Comparison of ENCODE assay signal across 8 cellular contexts in the genomic region with DNA sequence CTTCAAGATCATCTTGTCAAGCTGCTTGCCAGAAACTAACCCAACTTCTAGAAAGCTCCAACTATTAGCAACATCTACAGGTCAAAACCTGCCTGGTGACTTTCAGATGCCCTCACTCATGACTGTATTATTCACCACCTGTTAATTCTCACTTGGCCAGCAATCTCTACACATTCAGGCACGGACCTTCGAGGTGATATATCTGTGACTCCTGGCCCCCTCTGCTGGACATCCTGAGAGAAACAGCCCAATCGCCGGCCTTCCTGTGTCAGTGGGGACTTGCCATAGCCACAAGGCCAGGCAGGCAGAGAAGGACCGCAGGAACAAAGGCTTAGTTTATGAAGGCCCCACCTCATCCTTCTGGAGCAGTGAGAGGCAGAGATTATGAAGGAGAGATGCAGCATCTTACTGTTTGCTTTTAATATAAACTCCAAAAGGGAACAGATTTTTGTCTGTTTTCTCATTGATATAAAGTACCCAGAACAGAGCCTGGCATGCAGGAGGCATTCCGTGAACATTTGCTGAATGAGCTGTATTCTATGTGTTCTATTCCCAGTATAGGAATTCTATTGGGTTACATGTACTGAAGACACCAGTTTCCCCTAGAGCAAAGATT. TPM values are rescaled to one million over a fixed set of nuclear protein-coding genes. Genes with fewer than 3 reads are reported as not detected.
DNase-seq lines count a peak whose midpoint lies in the region; ATAC-seq and TF ChIP-seq lines count a peak whose summit lies in the region.

No MANE protein-coding gene starts in this region.

- H3K27ac ChIP-seq in esophagus squamous epithelium (peak overlapping the region; percentile 66 to 90 (median 81)), transverse colon (no peak overlapping the region)

- no peak for TF ChIP-seq EP300 in transverse colon (IDR thresholded peaks at IDR 0.05; ENCODE audit: low read depth)

- in situ Hi-C loops in transverse colon (cut with MboI; ENCODE audit: low pct_ligation_motif_present in 1 of 4, low pct_unique_long_range_greater_than_20kb in 1 of 4, low sequenced_read_pairs in 3 of 4) = loop anchor here in 1 of 4 donors (10.0 kb wide), 1 partner anchor 99 kb away; no protein-coding TSS in a partner anchor

- intact Hi-C loops in esophagus squamous epithelium (cut with DNase I) = no loop called here
- intact Hi-C loops in transverse colon (cut with DNase I; ENCODE audit: low total_unique reads) = no loop called here

- TF ChIP-seq POLR2A in esophagus squamous epithelium (IDR thresholded peaks at IDR 0.05) = no peak
- no peak for TF ChIP-seq POLR2A in transverse colon (IDR thresholded peaks at IDR 0.05)

- TF ChIP-seq CTCF in esophagus squamous epithelium (IDR thresholded peaks at IDR 0.05) (peak; percentile 24 to 83 (median 77)), transverse colon (IDR thresholded peaks at IDR 0.05) (peak; percentile 49 to 75 (median 59))

- H3K4me3 ChIP-seq in esophagus squamous epithelium = no peak overlapping the region
- no peak overlapping the region for H3K4me3 ChIP-seq in transverse colon

- ATAC-seq in HG03354 (IDR thresholded peaks at IDR 0.05; ENCODE audit: poor library complexity, severe bottlenecking, unreplicated experiment) (peak; percentile 79), HG03139 (IDR thresholded peaks at IDR 0.05; ENCODE audit: unreplicated experiment) (no peak)

- no peaks in the 10 kb centered on the region for H3K9me3 ChIP-seq in esophagus squamous epithelium
- H3K9me3 ChIP-seq in transverse colon = no peaks in the 10 kb centered on the region

- H3K36me3 ChIP-seq in esophagus squamous epithelium (peaks cover 0 to 81% (median 15%) of the 10 kb centered on the region in 3 donors), transverse colon (peaks cover 0 to 20% (median 0%) of the 10 kb centered on the region in 4 donors)

- 8 to 27% methylated on average over 5 to 6 of the region's 6 CpGs for WGBS in esophagus squamous epithelium, 2 donors
- 30 to 60% methylated on average over 2 to 6 of the region's 6 CpGs for WGBS in transverse colon (ENCODE audit: low coverage in 1 of 2), 2 donors

- H3K4me1 ChIP-seq in esophagus squamous epithelium (peaks cover 7 to 26% (median 7%) of the 10 kb centered on the region in 3 donors), transverse colon (no peaks in the 10 kb centered on the region)

- H3K27me3 ChIP-seq in esophagus squamous epithelium = no peaks in the 10 kb centered on the region
- H3K27me3 ChIP-seq in transverse colon = no peaks in the 10 kb centered on the region

- peak; percentile 50 for DNase-seq in GM04504 (ENCODE audit: low read depth)
- DNase-seq in NCI-H748 treated with DMSO at 0.1 percent for 48 hours (lab: John Stamatoyannopoulos, UW) = peak; percentile 20
- peak; percentile 54 for DNase-seq in activated CD8-positive, alpha-beta memory T cell treated with anti-CD3 and anti-CD28 coated beads, Interleukin-2, amount 50 U/mL, for 4 hours
- DNase-seq in esophagus squamous epithelium (lab: John Stamatoyannopoulos, UW) = no peak
- peak; percentile 75 for DNase-seq in mucosa of gallbladder (ENCODE audit: low spot score)
- DNase-seq in transverse colon = peak; percentile 75

RNA-seq across cellular contexts. Expression of gene OCA2, which starts 24.4 kb away (rescaled TPM):
- total RNA-seq in esophagus squamous epithelium (1 to 10 TPM; 1.7 to 5.5 (median 4.6) TPM), mucosa of gallbladder (not detected), transverse colon (1 to 10 TPM in 2 of 4 donors, not detected in 2; 1.4 to 1.9 TPM)

Comparison
In these comparisons a context has a peak if more than half of its experiments do, and no peak if none do; other contexts are left out.
1. H3K27ac ChIP-seq: peak in esophagus squamous epithelium (4 of 4); none in transverse colon (0 of 4).